ENCODE assay signal across 1 cellular context in genomic region chr2:74043345-74044329, GRCh38.
A peak's percentile ranks its signal among the peaks of the same experiment; 100 is the strongest.
TF ChIP-seq lines count a peak whose summit lies in the region.

No MANE protein-coding gene starts in this region.

TF ChIP-seq in HepG2, 621 proteins besides CTCF, POLR2A, EP300 and RAD21 (continued from another document and continues in another):
- TF ChIP-seq ZNF770 (CRISPR knock-in tag; IDR thresholded peaks at IDR 0.05): peak; percentile 87
- TF ChIP-seq NR2F6 (IDR thresholded peaks at IDR 0.05): no peak
- peak; percentile 48; the same call in 1 of the 2 replicates for TF ChIP-seq NR2F6 (CRISPR knock-in tag; IDR thresholded peaks at IDR 0.05)
- TF ChIP-seq ZNF891 (CRISPR knock-in tag; IDR thresholded peaks at IDR 0.05): 0 out of 2 replicates have a peak, but pooled peaks have one; percentile 39
- TF ChIP-seq SALL1 (CRISPR knock-in tag; IDR thresholded peaks at IDR 0.05): peak; percentile 79
- TF ChIP-seq PAXIP1 (CRISPR knock-in tag; conservative IDR thresholded peaks at IDR 0.05): peak; percentile 67
- no peak for TF ChIP-seq RARG (CRISPR knock-in tag; IDR thresholded peaks at IDR 0.05; ENCODE audit: low read depth)
- TF ChIP-seq HDAC2 (CRISPR knock-in tag; IDR thresholded peaks at IDR 0.05): peak; percentile 47; the same call in 1 of the 2 replicates
- TF ChIP-seq ZSCAN20 (CRISPR knock-in tag; IDR thresholded peaks at IDR 0.05; ENCODE audit: borderline replicate concordance): no peak
- no peak for TF ChIP-seq MEIS1 (CRISPR knock-in tag; IDR thresholded peaks at IDR 0.05; ENCODE audit: borderline replicate concordance)
- TF ChIP-seq SKI (IDR thresholded peaks at IDR 0.05; ENCODE audit: partially characterized antibody): peak; percentile 58
- TF ChIP-seq KMT2A (CRISPR knock-in tag; IDR thresholded peaks at IDR 0.05): peak; percentile 31; the same call in 1 of the 2 replicates
- peak; percentile 26; the same call in 1 of the 2 replicates for TF ChIP-seq ELF1 (CRISPR knock-in tag; IDR thresholded peaks at IDR 0.05)
- TF ChIP-seq MZF1 (CRISPR knock-in tag; IDR thresholded peaks at IDR 0.05; ENCODE audit: borderline replicate concordance): no peak
- no peak for TF ChIP-seq ONECUT2 (CRISPR knock-in tag; IDR thresholded peaks at IDR 0.05)
- TF ChIP-seq AKNA (CRISPR knock-in tag; IDR thresholded peaks at IDR 0.05; ENCODE audit: borderline replicate concordance): no peak
- TF ChIP-seq ZNF740 (CRISPR knock-in tag; IDR thresholded peaks at IDR 0.05): no peak
- no peak for TF ChIP-seq SRSF9 (IDR thresholded peaks at IDR 0.05; ENCODE audit: borderline replicate concordance, insufficient read depth, low read depth, low read length, poor library complexity, severe bottlenecking)
- TF ChIP-seq IRF2 (CRISPR knock-in tag; IDR thresholded peaks at IDR 0.05): no peak
- no peak for TF ChIP-seq PLSCR1 (CRISPR knock-in tag; IDR thresholded peaks at IDR 0.05; ENCODE audit: borderline replicate concordance)
- no peak for TF ChIP-seq ZNF367 (CRISPR knock-in tag; IDR thresholded peaks at IDR 0.05; ENCODE audit: borderline replicate concordance)
- TF ChIP-seq FOXK2 (IDR thresholded peaks at IDR 0.05): no peak
- no peak for TF ChIP-seq CEBPZ (IDR thresholded peaks at IDR 0.05; ENCODE audit: low read length)
- TF ChIP-seq ZNF652 (CRISPR knock-in tag; IDR thresholded peaks at IDR 0.05; ENCODE audit: borderline replicate concordance, low read depth): no peak
- 0 out of 2 replicates have a peak, but pooled peaks have one; percentile 20 for TF ChIP-seq MIER2 (CRISPR knock-in tag; IDR thresholded peaks at IDR 0.05)
- 0 out of 2 replicates have a peak, but pooled peaks have one; percentile 32 for TF ChIP-seq GFI1 (CRISPR knock-in tag; IDR thresholded peaks at IDR 0.05; ENCODE audit: borderline replicate concordance)
- TF ChIP-seq ZNF629 (CRISPR knock-in tag; conservative IDR thresholded peaks at IDR 0.05): no peak
- no peak for TF ChIP-seq ZBTB2 (CRISPR knock-in tag; IDR thresholded peaks at IDR 0.05; ENCODE audit: low read depth)
- no peak for TF ChIP-seq SMAD3 (CRISPR knock-in tag; IDR thresholded peaks at IDR 0.05)
- no peak for TF ChIP-seq ZBTB3 (CRISPR knock-in tag; IDR thresholded peaks at IDR 0.05; ENCODE audit: borderline replicate concordance, low read depth)
- TF ChIP-seq HMGXB4 (CRISPR knock-in tag; IDR thresholded peaks at IDR 0.05; ENCODE audit: borderline replicate concordance in 1 of 2, low read depth in 1 of 2): 0 out of 4 replicates have a peak, but pooled peaks of 1 of the 2 experiments have one; percentile 25
- peak; percentile 38; the same call in 1 of the 2 replicates for TF ChIP-seq PPARG (CRISPR knock-in tag; conservative IDR thresholded peaks at IDR 0.05)
- TF ChIP-seq CHD4 (IDR thresholded peaks at IDR 0.05; ENCODE audit: borderline replicate concordance, low read length): peak; percentile 34; the same call in 1 of the 2 replicates
- peak; percentile 22 for TF ChIP-seq ZNF18 (CRISPR knock-in tag; IDR thresholded peaks at IDR 0.05; ENCODE audit: insufficient replicate concordance)
- 0 out of 2 replicates have a peak, but pooled peaks have one; percentile 50 for TF ChIP-seq ZNF331 (CRISPR knock-in tag; IDR thresholded peaks at IDR 0.05)
- no peak for TF ChIP-seq U2AF2 (IDR thresholded peaks at IDR 0.05; ENCODE audit: low read depth, low read length)
- peak; percentile 35 for TF ChIP-seq XRCC5 (optimal IDR thresholded peaks at IDR 0.05; ENCODE audit: low read length)
- peak; percentile 46; the same call in 1 of the 2 replicates for TF ChIP-seq RXRA (CRISPR knock-in tag; IDR thresholded peaks at IDR 0.05)
- 0 out of 2 replicates have a peak, but pooled peaks have one; percentile 38 for TF ChIP-seq SP2 (CRISPR knock-in tag; IDR thresholded peaks at IDR 0.05)
- 0 out of 2 replicates have a peak, but pooled peaks have one; percentile 42 for TF ChIP-seq SETDB1 (CRISPR knock-in tag; IDR thresholded peaks at IDR 0.05; ENCODE audit: borderline replicate concordance)
- peak; percentile 98 for TF ChIP-seq RARA (CRISPR knock-in tag; IDR thresholded peaks at IDR 0.05)
- no peak for TF ChIP-seq RBM39 (IDR thresholded peaks at IDR 0.05; ENCODE audit: low read depth, low read length, poor library complexity, severe bottlenecking)
